In the genomic region with DNA sequence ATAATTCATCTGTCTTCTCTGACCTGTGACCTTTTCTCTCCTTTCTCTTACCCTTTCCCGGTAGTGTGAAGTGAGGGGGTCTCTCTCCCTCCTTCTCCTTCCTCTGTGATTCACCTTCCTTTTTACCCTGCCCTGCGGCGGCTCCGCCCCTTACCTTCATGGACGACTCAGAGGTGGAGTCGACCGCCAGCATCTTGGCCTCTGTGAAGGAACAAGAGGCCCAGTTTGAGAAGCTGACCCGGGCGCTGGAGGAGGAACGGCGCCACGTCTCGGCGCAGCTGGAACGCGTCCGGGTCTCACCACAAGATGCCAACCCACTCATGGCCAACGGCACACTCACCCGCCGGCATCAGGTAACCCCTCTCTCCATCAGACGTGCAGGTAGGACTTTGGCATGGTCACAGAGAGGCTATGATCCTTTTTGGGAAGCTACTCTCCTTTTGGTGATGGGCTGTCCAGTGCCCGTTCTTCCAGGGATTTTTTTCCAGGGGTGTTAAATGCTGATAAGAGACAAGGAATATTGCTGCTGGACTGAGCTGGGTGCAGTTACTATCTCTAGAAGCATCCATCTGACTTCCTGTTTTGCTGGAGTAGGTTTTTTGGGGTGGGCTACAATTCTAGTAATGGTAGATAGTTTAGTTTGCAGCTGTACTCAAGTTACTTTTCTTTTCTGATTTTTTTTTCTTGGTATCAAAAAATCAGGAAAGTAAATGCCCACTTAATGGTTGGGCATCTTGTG, we compare ENCODE assay signal across 11 cellular contexts. TPM values are rescaled to one million over a fixed set of nuclear protein-coding genes. Genes with fewer than 3 reads are reported as not detected.
DNase-seq lines count a peak whose midpoint lies in the region; ATAC-seq and TF ChIP-seq lines count a peak whose summit lies in the region.
"Had no signal": no experiment of that assay in that cellular context is flagged by ENCODE, and none has a peak within 500 bp of the region (broad histone marks: within the 10 kb centered on the region; RNA-seq: fewer than 3 reads in every experiment).

No MANE protein-coding gene starts in this region.

- 82 to 84% methylated on average over 22 of the region's 22 CpGs for WGBS in heart right ventricle, 2 donors
- 86 to 88% methylated on average over 22 of the region's 22 CpGs for WGBS in aorta, 2 donors

- no peak for TF ChIP-seq CTCF in heart right ventricle (IDR thresholded peaks at IDR 0.05)

- H3K4me3 ChIP-seq in heart right ventricle (no peak overlapping the region), aorta (ENCODE audit: low read length in 2 of 2) (no peak overlapping the region)

- H3K9me3 ChIP-seq in heart right ventricle (no peaks in the 10 kb centered on the region), aorta (ENCODE audit: control insufficient read depth, low read length) (no peaks in the 10 kb centered on the region)

- H3K36me3 Mint-ChIP-seq in activated T-helper 17 cell treated with anti-CD3 and anti-CD28 coated beads, Interleukin-2, amount 50 U/mL, for 72 hours (ENCODE audit: low read depth): peaks cover 14% of the 10 kb centered on the region
- H3K36me3 Mint-ChIP-seq in memory B cell: peaks cover 11% of the 10 kb centered on the region

- peaks cover 17% of the 10 kb centered on the region for H3K4me1 Mint-ChIP-seq in activated T-helper 17 cell treated with anti-CD3 and anti-CD28 coated beads, Interleukin-2, amount 50 U/mL, for 72 hours
- peaks cover 41% of the 10 kb centered on the region for H3K4me1 Mint-ChIP-seq in memory B cell

- intact Hi-C loops in heart right ventricle (cut with DNase I): loop anchor here in 1 of 10 donors (2.0 kb wide), 1 partner anchor 29 kb away; no protein-coding TSS in a partner anchor
- intact Hi-C loops in left cardiac atrium (cut with DNase I): loop anchor here (1.0 to 10.0 kb wide), 2 partner anchors 9 to 47 kb away; a partner anchor contains a TSS
- intact Hi-C loops in aorta (cut with DNase I): no loop called here

- DNase-seq in heart right ventricle (no peak), left cardiac atrium (no peak), memory B cell (ENCODE audit: low spot score in 2 of 2) (no peak), aorta (no peak), epidermal melanocyte (ENCODE audit: insufficient read length, low spot score) (no peak), GM19238 (ENCODE audit: insufficient read length, low spot score) (no peak)
- DNase-seq: DMS 273 treated with DMSO at 0.1 percent for 48 hours had no signal

- ATAC-seq in heart right ventricle: no peak
- no peak for ATAC-seq in left cardiac atrium
- ATAC-seq in activated T-helper 17 cell treated with anti-CD3 and anti-CD28 coated beads, Interleukin-2, amount 50 U/mL, for 72 hours (replicated peaks): no peak
- ATAC-seq in memory B cell (ENCODE audit: low read depth): no peak
- ATAC-seq in aorta (ENCODE audit: low FRiP score): peak; percentile 31
- ATAC-seq in HG03521 (IDR thresholded peaks at IDR 0.05; ENCODE audit: unreplicated experiment): no peak

- peak overlapping the region; percentile 73 for H3K4me3 Mint-ChIP-seq in activated T-helper 17 cell treated with anti-CD3 and anti-CD28 coated beads, Interleukin-2, amount 50 U/mL, for 72 hours
- peak overlapping the region; percentile 80 for H3K4me3 Mint-ChIP-seq in memory B cell

- H3K27me3 ChIP-seq in heart right ventricle (no peaks in the 10 kb centered on the region), aorta (ENCODE audit: control insufficient read depth in 1 of 2, insufficient read depth in 2 of 2, low read length in 1 of 2) (no peaks in the 10 kb centered on the region)

- H3K4me1 ChIP-seq in heart right ventricle (peaks cover 16 to 96% (median 82%) of the 10 kb centered on the region in 9 donors), aorta (ENCODE audit: control insufficient read depth in 1 of 2, insufficient read depth in 2 of 2, low read length in 2 of 2) (peaks cover 1 to 8% of the 10 kb centered on the region in 2 donors)

- H3K36me3 ChIP-seq in heart right ventricle: peaks cover 0 to 68% (median 33%) of the 10 kb centered on the region in 9 donors
- H3K36me3 ChIP-seq in aorta (ENCODE audit: control insufficient read depth in 1 of 2, insufficient read depth in 2 of 2, low read length in 1 of 2): peaks cover 1 to 8% of the 10 kb centered on the region in 2 donors

- peak overlapping the region; percentile 79 for H3K27ac Mint-ChIP-seq in activated T-helper 17 cell treated with anti-CD3 and anti-CD28 coated beads, Interleukin-2, amount 50 U/mL, for 72 hours
- H3K27ac Mint-ChIP-seq in memory B cell: peak overlapping the region; percentile 96

- H3K27ac ChIP-seq in heart right ventricle (peak overlapping the region in 9 of 10 donors; percentile 9 to 86 (median 76)), aorta (ENCODE audit: low read depth in 1 of 2, low read length in 2 of 2) (no peak overlapping the region)

- H3K9me3 Mint-ChIP-seq in activated T-helper 17 cell treated with anti-CD3 and anti-CD28 coated beads, Interleukin-2, amount 50 U/mL, for 72 hours: no peaks in the 10 kb centered on the region
- no peaks in the 10 kb centered on the region for H3K9me3 Mint-ChIP-seq in memory B cell

- H3K27me3 Mint-ChIP-seq in activated T-helper 17 cell treated with anti-CD3 and anti-CD28 coated beads, Interleukin-2, amount 50 U/mL, for 72 hours: no peaks in the 10 kb centered on the region
- H3K27me3 Mint-ChIP-seq in memory B cell: no peaks in the 10 kb centered on the region

RNA-seq across cellular contexts. Expression of a gene that starts 29.9 kb away (rescaled TPM):
- total RNA-seq in heart right ventricle (10 to 100 TPM; 56.7 to 85.6 (median 65.2) TPM), left cardiac atrium (10 to 100 TPM; 75.2 to 82.0 TPM), aorta (100 to 1,000 TPM; 167 to 213 TPM)
- polyA plus RNA-seq in heart right ventricle (10 to 100 TPM; 28.9 to 30.7 TPM), aorta (10 to 100 TPM; 31.6 to 35.8 TPM)
- 10 to 100 TPM in 1 of 2 donors, 1 to 10 TPM in 1; 4.6 to 12.5 TPM for total RNA-seq in activated T-helper 17 cell treated with anti-CD3 and anti-CD28 coated beads, Interleukin-2, amount 50 U/mL, for 72 hours

RNA-seq across cellular contexts. Expression of a gene that starts 39.9 kb away (rescaled TPM):
- total RNA-seq in heart right ventricle: not detected
- not detected for polyA plus RNA-seq in heart right ventricle
- total RNA-seq in left cardiac atrium: not detected
- total RNA-seq in activated T-helper 17 cell treated with anti-CD3 and anti-CD28 coated beads, Interleukin-2, amount 50 U/mL, for 72 hours: not detected
- not detected for total RNA-seq in aorta
- polyA plus RNA-seq in aorta: under 1 TPM in 1 of 2 donors, not detected in 1; 0.05 TPM
- total RNA-seq: NCI-H460, subcutaneous adipose tissue had no signal

RNA-seq across cellular contexts. Expression of a gene that starts 50.2 kb away (rescaled TPM):
- total RNA-seq in heart right ventricle (10 to 100 TPM; 69.8 to 99.0 (median 77.5) TPM), left cardiac atrium (100 to 1,000 TPM in 1 of 2 donors, 10 to 100 TPM in 1; 99.1 to 116 TPM), aorta (10 to 100 TPM; 65.0 to 75.1 TPM)
- polyA plus RNA-seq in heart right ventricle (10 to 100 TPM; 76.8 to 93.7 TPM), aorta (100 to 1,000 TPM; 126 to 158 TPM)
- total RNA-seq in activated T-helper 17 cell treated with anti-CD3 and anti-CD28 coated beads, Interleukin-2, amount 50 U/mL, for 72 hours: 100 to 1,000 TPM; 149 to 175 TPM

Comparison
In these comparisons a context has a peak if more than half of its experiments do, and no peak if none do; other contexts are left out.
1. H3K27ac ChIP-seq: peak in heart right ventricle (9 of 10); none in aorta (0 of 2).
2. RNA of a gene that starts 29.9 kb away (total RNA-seq): 167 to 213 TPM in aorta, 75.2 to 82.0 TPM in left cardiac atrium and 56.7 to 85.6 TPM in heart right ventricle; 4.6 to 12.5 TPM in activated T-helper 17 cell treated with anti-CD3 and anti-CD28 coated beads, Interleukin-2, amount 50 U/mL, for 72 hours; every median in the first group is over 4 times any median in the second.
3. intact Hi-C loops: an anchor here in left cardiac atrium (1.0 to 10.0 kb wide); none called in aorta.